Comparison of ENCODE assay signal across 1 cellular context in the genomic region with DNA sequence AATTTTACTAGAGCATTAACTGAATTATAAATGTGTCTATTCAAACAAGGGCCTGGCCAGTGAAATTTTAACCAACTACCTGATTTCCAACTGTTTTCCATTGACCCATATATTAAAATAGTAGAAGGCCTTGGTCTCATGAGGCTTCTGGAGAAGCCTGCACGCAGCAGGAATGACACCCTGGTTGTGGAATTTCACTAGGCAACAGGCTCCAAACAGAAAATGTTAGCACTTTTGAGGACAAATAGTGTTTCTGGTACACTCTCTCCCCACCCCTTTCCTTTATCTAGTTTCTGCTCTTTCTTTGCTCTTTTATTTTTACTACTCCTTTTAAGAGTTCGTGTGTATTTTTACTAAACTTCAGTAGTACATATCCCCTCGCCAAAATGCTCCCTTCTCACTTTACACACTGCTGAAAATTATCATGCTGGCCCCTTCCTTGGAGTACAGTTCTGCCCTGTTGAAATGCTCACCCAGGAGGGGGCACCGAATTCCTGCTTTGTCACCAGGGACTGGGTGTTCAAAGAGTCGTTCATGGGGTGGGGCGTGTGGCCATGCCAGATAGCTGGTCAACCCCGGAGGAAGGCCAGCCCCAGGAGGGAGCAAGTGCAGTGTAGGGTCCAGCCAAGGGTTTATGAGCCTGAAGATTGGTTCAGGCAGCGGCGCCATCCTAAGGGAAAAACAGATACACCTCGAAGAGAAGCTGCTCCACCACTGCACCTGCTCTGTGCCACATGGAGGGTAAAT.
TF ChIP-seq lines count a peak whose summit lies in the region.

No MANE protein-coding gene starts in this region.

TF ChIP-seq in A549, 52 proteins besides CTCF, POLR2A, EP300 and RAD21 (continued from another document):
- no peak for TF ChIP-seq REST (IDR thresholded peaks at IDR 0.05)
- TF ChIP-seq TP53 (CRISPR knock-in tag; IDR thresholded peaks at IDR 0.05): no peak
- no peak for TF ChIP-seq RCOR1 (IDR thresholded peaks at IDR 0.05; ENCODE audit: low read depth, low read length)
- TF ChIP-seq HMGXB4 (CRISPR knock-in tag; IDR thresholded peaks at IDR 0.05; ENCODE audit: borderline replicate concordance): no peak
- no peak for TF ChIP-seq HDAC2 (IDR thresholded peaks at IDR 0.05)
- no peak for TF ChIP-seq HOXB5 (CRISPR knock-in tag; IDR thresholded peaks at IDR 0.05)
TF ChIP-seq in A549: peak in this region for 0.
